In genomic region chr4:176927664-176928063, GRCh38 we compare ENCODE assay signal across 1 cellular context.
TF ChIP-seq lines count a peak whose summit lies in the region.

No MANE protein-coding gene starts in this region.

TF ChIP-seq in SK-N-SH, 30 proteins besides CTCF, POLR2A, EP300 and RAD21 (continued from another document):
- TF ChIP-seq TAF1 (IDR thresholded peaks at IDR 0.05; ENCODE audit: borderline replicate concordance, low read depth, low read length) (no peak), TEAD4 (IDR thresholded peaks at IDR 0.05; ENCODE audit: borderline replicate concordance, insufficient read depth) (peak; percentile 52; the same call in 1 of the 2 replicates), NFIC (IDR thresholded peaks at IDR 0.05; ENCODE audit: borderline replicate concordance) (peak; percentile 90), USF1 (IDR thresholded peaks at IDR 0.05; ENCODE audit: borderline replicate concordance, low read depth) (no peak), JUND (IDR thresholded peaks at IDR 0.05) (no peak; the same call in 1 of the 2 replicates), TCF12 (IDR thresholded peaks at IDR 0.05) (peak; percentile 83), NRF1 (IDR thresholded peaks at IDR 0.05; ENCODE audit: low read depth, low read length) (no peak), GABPA (IDR thresholded peaks at IDR 0.05; ENCODE audit: low read depth) (no peak), RCOR1 (IDR thresholded peaks at IDR 0.05; ENCODE audit: low read length) (no peak), RFX5 (IDR thresholded peaks at IDR 0.05; ENCODE audit: low read length) (no peak), SIN3A (IDR thresholded peaks at IDR 0.05; ENCODE audit: borderline replicate concordance, low read depth, low read length) (no peak), EZH2phosphoT487 (IDR thresholded peaks at IDR 0.05; ENCODE audit: borderline replicate concordance, low read depth) (no peak), POLR2AphosphoS5 (IDR thresholded peaks at IDR 0.05; ENCODE audit: low read depth, low read length) (peak; percentile 64; the same call in 1 of the 2 replicates), PBX3 (IDR thresholded peaks at IDR 0.05) (peak; percentile 74), FOXM1 (IDR thresholded peaks at IDR 0.05; ENCODE audit: low read depth) (no peak; the same call in 1 of the 2 replicates), MAX (IDR thresholded peaks at IDR 0.05; ENCODE audit: low read depth) (0 out of 2 replicates have a peak, but pooled peaks have one; percentile 31), MEF2A (IDR thresholded peaks at IDR 0.05; ENCODE audit: borderline replicate concordance, low read depth) (peak; percentile 70), REST (IDR thresholded peaks at IDR 0.05; ENCODE audit: low read depth, low read length) (no peak), IRF3 (IDR thresholded peaks at IDR 0.05; ENCODE audit: low read depth, low read length) (no peak)
